12 cellular contexts compared by ENCODE assay signal in genomic region chr4:38163216-38164006, GRCh38.
DNase-seq lines count a peak whose midpoint lies in the region; ATAC-seq and TF ChIP-seq lines count a peak whose summit lies in the region.
"Had no signal": no experiment of that assay in that cellular context is flagged by ENCODE, and none has a peak within 500 bp of the region (broad histone marks: within the 10 kb centered on the region; RNA-seq: fewer than 3 reads in every experiment).

No MANE protein-coding gene starts in this region.

- peak overlapping the region; percentile 80 for H3K27ac Mint-ChIP-seq in activated CD4-positive, alpha-beta T cell treated with anti-CD3 and anti-CD28 coated beads, Interleukin-2, amount 10 ng/mL, durations not matched to agents 24 days and 14 days
- H3K27ac Mint-ChIP-seq in stimulated activated effector memory CD8-positive, alpha-beta T cell treated with anti-CD3 and anti-CD28 coated beads, Interleukin-12 subunit alpha, Interleukin-12 subunit beta, amount 100 ng/mL, for 72 hours, result peak overlapping the region; percentile 80

- H3K4me1 Mint-ChIP-seq in activated CD4-positive, alpha-beta T cell treated with anti-CD3 and anti-CD28 coated beads, Interleukin-2, amount 10 ng/mL, durations not matched to agents 24 days and 14 days, result peaks cover 59% of the 10 kb centered on the region
- H3K4me1 Mint-ChIP-seq in stimulated activated effector memory CD8-positive, alpha-beta T cell treated with anti-CD3 and anti-CD28 coated beads, Interleukin-12 subunit alpha, Interleukin-12 subunit beta, amount 100 ng/mL, for 72 hours, result peaks cover 62% of the 10 kb centered on the region

- ATAC-seq in stimulated activated effector memory CD8-positive, alpha-beta T cell treated with anti-CD3 and anti-CD28 coated beads, Interleukin-12 subunit alpha, Interleukin-12 subunit beta, amount 100 ng/mL, for 72 hours, result peak; percentile 80
- ATAC-seq in HG03432 (IDR thresholded peaks at IDR 0.05; ENCODE audit: unreplicated experiment) (no peak), Right ventricle myocardium superior (ENCODE audit: poor library complexity) (no peak)

- TF ChIP-seq POLR2A in esophagus squamous epithelium (IDR thresholded peaks at IDR 0.05), result no peak
- TF ChIP-seq POLR2A in vagina (IDR thresholded peaks at IDR 0.05), result no peak

- TF ChIP-seq CTCF in esophagus squamous epithelium (IDR thresholded peaks at IDR 0.05) (no peak), vagina (IDR thresholded peaks at IDR 0.05) (no peak)

- H3K4me3 Mint-ChIP-seq in activated CD4-positive, alpha-beta T cell treated with anti-CD3 and anti-CD28 coated beads, Interleukin-2, amount 10 ng/mL, durations not matched to agents 24 days and 14 days, result no peak overlapping the region
- H3K4me3 Mint-ChIP-seq in stimulated activated effector memory CD8-positive, alpha-beta T cell treated with anti-CD3 and anti-CD28 coated beads, Interleukin-12 subunit alpha, Interleukin-12 subunit beta, amount 100 ng/mL, for 72 hours, result no peak overlapping the region

- peaks cover 9% of the 10 kb centered on the region for H3K27me3 Mint-ChIP-seq in activated CD4-positive, alpha-beta T cell treated with anti-CD3 and anti-CD28 coated beads, Interleukin-2, amount 10 ng/mL, durations not matched to agents 24 days and 14 days

- peaks cover 30% of the 10 kb centered on the region for H3K9me3 Mint-ChIP-seq in activated CD4-positive, alpha-beta T cell treated with anti-CD3 and anti-CD28 coated beads, Interleukin-2, amount 10 ng/mL, durations not matched to agents 24 days and 14 days
- peaks cover 7% of the 10 kb centered on the region for H3K9me3 Mint-ChIP-seq in stimulated activated effector memory CD8-positive, alpha-beta T cell treated with anti-CD3 and anti-CD28 coated beads, Interleukin-12 subunit alpha, Interleukin-12 subunit beta, amount 100 ng/mL, for 72 hours

- H3K36me3 Mint-ChIP-seq in activated CD4-positive, alpha-beta T cell treated with anti-CD3 and anti-CD28 coated beads, Interleukin-2, amount 10 ng/mL, durations not matched to agents 24 days and 14 days (ENCODE audit: low read depth), result peaks cover 5% of the 10 kb centered on the region
- no peaks in the 10 kb centered on the region for H3K36me3 Mint-ChIP-seq in stimulated activated effector memory CD8-positive, alpha-beta T cell treated with anti-CD3 and anti-CD28 coated beads, Interleukin-12 subunit alpha, Interleukin-12 subunit beta, amount 100 ng/mL, for 72 hours

- H3K4me1 ChIP-seq in SJSA1 (replicated peaks) (peaks cover 46% of the 10 kb centered on the region), esophagus squamous epithelium (peaks cover 0 to 50% (median 18%) of the 10 kb centered on the region in 3 donors), vagina (peaks cover 31% of the 10 kb centered on the region)
- H3K4me1 ChIP-seq: testis had no signal

- H3K4me3 ChIP-seq in SJSA1, result no peak overlapping the region
- H3K4me3 ChIP-seq in esophagus squamous epithelium, result no peak overlapping the region
- no peak overlapping the region for H3K4me3 ChIP-seq in vagina
- H3K4me3 ChIP-seq: colonic mucosa, SK-N-MC, testis had no signal

- no peak for DNase-seq in activated CD4-positive, alpha-beta T cell treated with anti-CD3 and anti-CD28 coated beads, Interleukin-2, amount 10 ng/mL, durations not matched to agents 24 days and 14 days
- no peak for DNase-seq in activated CD4-positive, alpha-beta T cell treated with anti-CD3 and anti-CD28 coated beads, Interleukin-2, amount 50 U/mL, for 1 hour
- peak in 1 of 2 experiments; percentile 45 for DNase-seq in SJSA1 (ENCODE audit: low read depth in 1 of 2, low spot score in 2 of 2)
- no peak for DNase-seq in esophagus squamous epithelium (lab: John Stamatoyannopoulos, UW)
- no peak for DNase-seq in stimulated activated effector memory CD8-positive, alpha-beta T cell treated with anti-CD3 and anti-CD28 coated beads, Interleukin-12 subunit alpha, Interleukin-12 subunit beta, amount 100 ng/mL, for 72 hours (ENCODE audit: low spot score in 2 of 2)
- DNase-seq in Right ventricle myocardium superior, result no peak
- DNase-seq in vagina (ENCODE audit: extremely low spot score in 2 of 2), result no peak
- DNase-seq: colonic mucosa, NCI-H2081 treated with DMSO at 0.1 percent for 48 hours, testis had no signal

- H3K9me3 ChIP-seq in SJSA1 (replicated peaks) (no peaks in the 10 kb centered on the region), esophagus squamous epithelium (peaks cover 0 to 5% (median 3%) of the 10 kb centered on the region in 3 donors), vagina (no peaks in the 10 kb centered on the region)
- H3K9me3 ChIP-seq: colonic mucosa, testis had no signal

- no peaks in the 10 kb centered on the region for H3K36me3 ChIP-seq in SJSA1
- no peaks in the 10 kb centered on the region for H3K36me3 ChIP-seq in esophagus squamous epithelium
- H3K36me3 ChIP-seq in vagina, result no peaks in the 10 kb centered on the region
- H3K36me3 ChIP-seq: colonic mucosa had no signal

- WGBS in esophagus squamous epithelium, 2 donors, result 63% methylated on average over 5 of the region's 5 CpGs

- H3K27ac ChIP-seq in SJSA1, result peak overlapping the region; percentile 43
- peak overlapping the region in 3 of 4 donors; percentile 30 to 68 (median 54) for H3K27ac ChIP-seq in esophagus squamous epithelium
- H3K27ac ChIP-seq in vagina, result no peak overlapping the region
- H3K27ac ChIP-seq: colonic mucosa, SK-N-MC, testis had no signal

- intact Hi-C loops in activated CD4-positive, alpha-beta T cell treated with anti-CD3 and anti-CD28 coated beads, Interleukin-2, amount 10 ng/mL, durations not matched to agents 24 days and 14 days (cut with micrococcal nuclease), result loop anchor here (1.0 to 5.0 kb wide), 8 partner anchors 86 to 1189 kb away; partner anchors contain the start of gene TBC1D1
- intact Hi-C loops in esophagus squamous epithelium (cut with DNase I), result no loop called here
- intact Hi-C loops in Right ventricle myocardium superior (cut with DNase I), result no loop called here
- intact Hi-C loops in vagina (cut with DNase I), result no loop called here

- H3K27me3 ChIP-seq in SJSA1 (replicated peaks) (no peaks in the 10 kb centered on the region), esophagus squamous epithelium (no peaks in the 10 kb centered on the region), vagina (no peaks in the 10 kb centered on the region)
- H3K27me3 ChIP-seq: colonic mucosa, testis had no signal
